In the genomic region with DNA sequence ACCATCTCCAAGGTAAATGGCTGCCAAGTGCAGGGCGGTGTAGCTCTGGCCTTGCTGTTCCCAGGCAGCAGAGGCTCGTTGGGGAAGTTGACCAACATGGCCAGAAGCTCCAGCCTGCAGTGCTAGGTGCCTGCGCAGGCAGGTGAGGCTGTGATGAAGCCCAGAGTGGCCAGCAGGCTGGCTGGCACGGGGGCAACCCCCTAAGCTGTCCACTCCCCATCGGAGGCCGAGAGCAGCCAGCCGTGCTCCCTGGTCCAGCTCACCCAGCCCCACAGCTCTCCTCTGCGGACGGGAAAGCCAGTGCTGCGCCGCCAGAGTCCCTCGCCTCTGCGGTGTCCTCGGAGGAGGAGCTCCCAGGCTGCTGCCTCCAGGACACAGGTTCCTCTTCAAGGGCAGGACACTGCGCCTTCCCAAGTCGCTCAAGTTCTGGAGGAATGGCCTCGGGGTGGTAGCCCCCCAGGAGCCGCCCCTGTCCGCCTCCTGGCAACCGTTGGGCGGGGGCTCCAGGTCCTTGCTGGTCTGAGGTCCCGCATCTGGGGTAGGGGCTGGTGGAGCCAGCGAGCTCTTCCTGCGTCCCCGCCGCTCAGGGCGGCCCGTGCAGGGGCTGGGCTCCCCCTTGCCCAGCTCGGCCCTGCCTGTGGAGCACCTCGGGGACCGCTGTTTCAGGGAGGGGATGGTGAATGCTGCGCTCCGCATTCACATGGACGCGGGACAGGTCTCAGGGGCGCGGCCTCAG, we compare ENCODE assay signal across 3 cellular contexts.
A peak's percentile ranks its signal among the peaks of the same experiment; 100 is the strongest.
DNase-seq lines count a peak whose midpoint lies in the region; FAIRE-seq and TF ChIP-seq lines count a peak whose summit lies in the region.
"Not testable (repeated sequence)": the region's sequence is repeated elsewhere in the genome, so short reads cannot be mapped to it uniquely, and the experiment has no call there.

No MANE protein-coding gene starts in this region.

- H3K27me3 ChIP-seq in spleen (replicated peaks in 1 of 7), result not testable (repeated sequence)

- not testable (repeated sequence) for H3K9ac ChIP-seq in kidney (ENCODE audit: low read length in 2 of 2)

- not testable (repeated sequence) for H3K27ac ChIP-seq in coronary artery; kidney (ENCODE audit: low read depth in 2 of 2, low read length in 2 of 2); spleen

- not testable (repeated sequence) for H3K9me3 ChIP-seq in kidney (ENCODE audit: control insufficient read depth in 1 of 2, low read length in 2 of 2)
- H3K9me3 ChIP-seq in spleen, result peaks cover 0 to 31% (median 0%) of the 10 kb centered on the region in 8 donors

- intact Hi-C loops in kidney (cut with DNase I); spleen (cut with DNase I; ENCODE audit: low total_unique reads): not testable (repeated sequence)

- 59 to 77% (median 74%) methylated on average over 10 to 19 of the region's 37 CpGs; no CpG with 5 or more reads in 1 of the 5 donors for WGBS in spleen, 5 donors

- not testable (repeated sequence) for TF ChIP-seq POLR2A in spleen (IDR thresholded peaks at IDR 0.05)

- not testable (repeated sequence) for TF ChIP-seq CTCF in coronary artery (IDR thresholded peaks at IDR 0.05); kidney (IDR thresholded peaks at IDR 0.05; ENCODE audit: borderline replicate concordance, extremely low read depth, insufficient read depth); spleen (IDR thresholded peaks at IDR 0.05 in 8 of 11, conservative IDR thresholded peaks at IDR 0.05 in 3 of 11)

- H3K4me3 ChIP-seq in coronary artery; kidney (ENCODE audit: low read length in 2 of 2); spleen: not testable (repeated sequence)

- not testable (repeated sequence) for H3K4me1 ChIP-seq in kidney (ENCODE audit: control insufficient read depth in 1 of 2, insufficient read depth in 1 of 2, low read depth in 1 of 2, low read length in 2 of 2); spleen

- not testable (repeated sequence) for FAIRE-seq in kidney (lab: Jason Lieb, UNC)

- DNase-seq in coronary artery (ENCODE audit: low spot score) (peak; percentile 54), kidney (peak; percentile 63), spleen (peak; percentile 31)

- H3K36me3 ChIP-seq in kidney (ENCODE audit: control insufficient read depth in 1 of 2, insufficient read depth in 2 of 2, low read length in 2 of 2); spleen: not testable (repeated sequence)
